ENCODE assay signal across 8 cellular contexts in genomic region chr4:89438102-89438831, GRCh38.
A peak's percentile ranks its signal among the peaks of the same experiment; 100 is the strongest.
DNase-seq lines count a peak whose midpoint lies in the region; ATAC-seq and TF ChIP-seq lines count a peak whose summit lies in the region.

No MANE protein-coding gene starts in this region.

- intact Hi-C loops in activated naive CD4-positive, alpha-beta T cell treated with anti-CD3 and anti-CD28 coated beads for 36 hours (cut with micrococcal nuclease): loop anchor here (1.0 to 2.0 kb wide), 5 partner anchors 32 to 463 kb away; no protein-coding TSS in a partner anchor

- no peaks in the 10 kb centered on the region for H3K36me3 Mint-ChIP-seq in activated naive CD4-positive, alpha-beta T cell treated with anti-CD3 and anti-CD28 coated beads for 36 hours (ENCODE audit: low read depth)

- H3K9ac ChIP-seq in BLaER1 treated with 17β-estradiol and CSF1 and Interleukin-3, amounts not matched to agents 10 nM and 100 nM: no peak overlapping the region
- no peak overlapping the region for H3K9ac ChIP-seq in SK-N-SH

- no peaks in the 10 kb centered on the region for H4K20me1 ChIP-seq in BLaER1 treated with 17β-estradiol and CSF1 and Interleukin-3, amounts not matched to agents 10 nM and 100 nM
- H4K20me1 ChIP-seq in SK-N-SH (ENCODE audit: insufficient read depth): no peaks in the 10 kb centered on the region

- peak overlapping the region; percentile 45; the same call in 1 of the 2 replicates for H2AFZ ChIP-seq in SK-N-SH (ENCODE audit: low read depth)

- ATAC-seq in GM19043 (IDR thresholded peaks at IDR 0.05; ENCODE audit: low read depth, unreplicated experiment) (peak; percentile 58), HG03457 (IDR thresholded peaks at IDR 0.05; ENCODE audit: unreplicated experiment) (peak; percentile 45)

- peak overlapping the region; percentile 54 for H3K27ac Mint-ChIP-seq in activated naive CD4-positive, alpha-beta T cell treated with anti-CD3 and anti-CD28 coated beads for 36 hours

- DNase-seq in SK-N-SH (peak; percentile 34), iPS-NIHi11 (ENCODE audit: low spot score) (peak; percentile 40), NCI-H345 (lab: John Stamatoyannopoulos, UW) (no peak)
- DNase-seq in activated naive CD4-positive, alpha-beta T cell treated with anti-CD3 and anti-CD28 coated beads for 36 hours: peak; percentile 67
- DNase-seq in stimulated activated CD8-positive, alpha-beta memory T cell treated with anti-CD3 and anti-CD28 coated beads, Interleukin-12 subunit alpha, Interleukin-12 subunit beta, amount 100 ng/mL, for 1 hour (ENCODE audit: low read depth): peak; percentile 14

- no peaks in the 10 kb centered on the region for H3K9me2 ChIP-seq in SK-N-SH

- H3K4me1 ChIP-seq in BLaER1 treated with 17β-estradiol and CSF1 and Interleukin-3, amounts not matched to agents 10 nM and 100 nM: peaks cover 0 to 26% (median 10%) of the 10 kb centered on the region in 10 experiments; a peak in 14 of 20 replicates
- no peaks in the 10 kb centered on the region for H3K4me1 ChIP-seq in SK-N-SH (ENCODE audit: control insufficient read depth in 1 of 2, insufficient read depth in 2 of 2, low read depth in 1 of 2, low read length in 1 of 2)

- no peak for TF ChIP-seq EP300 in SK-N-SH (IDR thresholded peaks at IDR 0.05; ENCODE audit: borderline replicate concordance in 1 of 2, low read depth in 1 of 2, low read length in 1 of 2)

- WGBS in SK-N-SH (ENCODE audit: low lambda C conversion rate): 69% methylated on average over 12 of the region's 14 CpGs

- peak; percentile 33 for TF ChIP-seq RAD21 in SK-N-SH (IDR thresholded peaks at IDR 0.05; ENCODE audit: low read length)

- peak; percentile 44 for TF ChIP-seq CTCF in SK-N-SH (IDR thresholded peaks at IDR 0.05)

- peaks cover 17% of the 10 kb centered on the region for H3K4me1 Mint-ChIP-seq in activated naive CD4-positive, alpha-beta T cell treated with anti-CD3 and anti-CD28 coated beads for 36 hours (ENCODE audit: low read depth)

- CTCF ChIA-PET in SK-N-SH (lab: Yijun Ruan, JAX): interaction anchor here (1.2 to 2.1 kb wide), 3 partner anchors 12 to 461 kb away, joined by 4 to 13 read pairs (median 4); no protein-coding TSS in a partner anchor
- CTCF ChIA-PET in activated naive CD4-positive, alpha-beta T cell treated with anti-CD3 and anti-CD28 coated beads for 36 hours (lab: Charles Lee): interaction anchor here (0.8 to 2.2 kb wide), 9 partner anchors 19 to 278 kb away, joined by 3 to 22 read pairs (median 3); no protein-coding TSS in a partner anchor

- H3K27me3 Mint-ChIP-seq in activated naive CD4-positive, alpha-beta T cell treated with anti-CD3 and anti-CD28 coated beads for 36 hours (ENCODE audit: low read depth): no peaks in the 10 kb centered on the region

- no peaks in the 10 kb centered on the region for H3K27me3 ChIP-seq in BLaER1 treated with 17β-estradiol and CSF1 and Interleukin-3, amounts not matched to agents 10 nM and 100 nM
- H3K27me3 ChIP-seq in SK-N-SH (ENCODE audit: insufficient read depth): no peaks in the 10 kb centered on the region

- H3K36me3 ChIP-seq in BLaER1 treated with 17β-estradiol and CSF1 and Interleukin-3, amounts not matched to agents 10 nM and 100 nM: no peaks in the 10 kb centered on the region
- H3K36me3 ChIP-seq in SK-N-SH (replicated peaks in 1 of 2; ENCODE audit: control insufficient read depth in 1 of 2, insufficient read depth in 2 of 2, low read length in 1 of 2): no peaks in the 10 kb centered on the region

- H3K79me2 ChIP-seq in SK-N-SH (ENCODE audit: insufficient read depth): no peaks in the 10 kb centered on the region

- no peak overlapping the region for H3K27ac ChIP-seq in BLaER1 treated with 17β-estradiol and CSF1 and Interleukin-3, amounts not matched to agents 10 nM and 100 nM
- no peak overlapping the region for H3K27ac ChIP-seq in SK-N-SH (ENCODE audit: low read depth in 2 of 2, low read length in 1 of 2)

- H3K4me3 Mint-ChIP-seq in activated naive CD4-positive, alpha-beta T cell treated with anti-CD3 and anti-CD28 coated beads for 36 hours: peak overlapping the region; percentile 17

- peak overlapping the region in 7 of 11 experiments; percentile 1 to 62 (median 17); a peak in 7 of 22 replicates for H3K4me2 ChIP-seq in BLaER1 treated with 17β-estradiol and CSF1 and Interleukin-3, amounts not matched to agents 10 nM and 100 nM
- H3K4me2 ChIP-seq in SK-N-SH: no peak overlapping the region

- no peaks in the 10 kb centered on the region for H3K9me3 Mint-ChIP-seq in activated naive CD4-positive, alpha-beta T cell treated with anti-CD3 and anti-CD28 coated beads for 36 hours

- H3F3A ChIP-seq in SK-N-SH (replicated peaks; ENCODE audit: insufficient read depth): no peaks in the 10 kb centered on the region

- H3K4me3 ChIP-seq in BLaER1 treated with 17β-estradiol and CSF1 and Interleukin-3, amounts not matched to agents 10 nM and 100 nM: no peak overlapping the region
- H3K4me3 ChIP-seq in SK-N-SH (ENCODE audit: low read depth in 2 of 2, low read length in 1 of 2): no peak overlapping the region

- POLR2A ChIA-PET in SK-N-SH (lab: Yijun Ruan, JAX): no interaction called here

- no peaks in the 10 kb centered on the region for H3K9me3 ChIP-seq in BLaER1 treated with 17β-estradiol and CSF1 and Interleukin-3, amounts not matched to agents 10 nM and 100 nM (replicated peaks in 1 of 11)
- no peaks in the 10 kb centered on the region for H3K9me3 ChIP-seq in SK-N-SH

TF ChIP-seq in SK-N-SH, 30 proteins besides CTCF, POLR2A, EP300 and RAD21:
- peak; percentile 30 for TF ChIP-seq SMC3 (IDR thresholded peaks at IDR 0.05; ENCODE audit: low read depth, low read length)
- no peak for TF ChIP-seq NFIC (IDR thresholded peaks at IDR 0.05; ENCODE audit: borderline replicate concordance)
- TF ChIP-seq YY1 (IDR thresholded peaks at IDR 0.05; ENCODE audit: low read depth): peak; percentile 46; the same call in 1 of the 2 replicates
